Comparison of ENCODE assay signal across 24 cellular contexts in genomic region chr2:112034924-112035323, GRCh38. TPM values are rescaled to one million over a fixed set of nuclear protein-coding genes. Genes with fewer than 3 reads are reported as not detected.
DNase-seq lines count a peak whose midpoint lies in the region; ATAC-seq, FAIRE-seq and TF ChIP-seq lines count a peak whose summit lies in the region.
"Had no signal": no experiment of that assay in that cellular context is flagged by ENCODE, and none has a peak within 500 bp of the region (broad histone marks: within the 10 kb centered on the region; RNA-seq: fewer than 3 reads in every experiment).

No MANE protein-coding gene starts in this region.

- TF ChIP-seq RAD21 in HepG2 (CRISPR knock-in tag; IDR thresholded peaks at IDR 0.05) (no peak), K562 (CRISPR knock-in tag; conservative IDR thresholded peaks at IDR 0.05 in 1 of 2, IDR thresholded peaks at IDR 0.05 in 1 of 2) (no peak)

- H3K36me3 ChIP-seq in HepG2 (replicated peaks in 1 of 2; ENCODE audit: control insufficient read depth in 1 of 2, insufficient read depth in 2 of 2, low read length in 2 of 2) (no peaks in the 10 kb centered on the region; a peak in 1 of 5 replicates), right lobe of liver (no peaks in the 10 kb centered on the region), K562 (ENCODE audit: control insufficient read depth, insufficient read depth, low read length) (no peaks in the 10 kb centered on the region)
- H3K36me3 ChIP-seq: BE2C, BLaER1 had no signal

- H3K4me2 ChIP-seq in HepG2 (ENCODE audit: low read depth, low read length): no peak overlapping the region
- no peak overlapping the region for H3K4me2 ChIP-seq in K562 (ENCODE audit: insufficient read depth, low read length)
- H3K4me2 ChIP-seq: A549, BLaER1 had no signal

- H3K4me3 ChIP-seq in HepG2 (replicated peaks in 1 of 3; ENCODE audit: insufficient read depth in 1 of 3, low read depth in 2 of 3, low read length in 3 of 3) (no peak overlapping the region), right lobe of liver (no peak overlapping the region), K562 (no peak overlapping the region)
- H3K4me3 ChIP-seq: A549, BLaER1, GM12878 had no signal

- in situ Hi-C loops in HepG2 (cut with HindIII; ENCODE audit: extremely low pct_ligation_motif_present, low pct_unique_long_range_greater_than_20kb): no loop called here
- in situ Hi-C loops in K562 (cut with MboI): loop anchor here (5.0 kb wide), 1 partner anchor 128 kb away; no protein-coding TSS in a partner anchor

- TF ChIP-seq POLR2A in HepG2 (IDR thresholded peaks at IDR 0.05; ENCODE audit: insufficient read depth in 1 of 2, low read depth in 2 of 2, low read length in 2 of 2) (no peak), right lobe of liver (IDR thresholded peaks at IDR 0.05) (no peak), K562 (conservative IDR thresholded peaks at IDR 0.05) (no peak)

- FAIRE-seq in HepG2 (lab: Jason Lieb, UNC) (no peak), K562 (lab: Jason Lieb, UNC) (no peak)
- FAIRE-seq: A549, GM12878, GM12892, GM18507 had no signal

- intact Hi-C loops in HepG2 (cut with micrococcal nuclease; ENCODE audit: unreplicated experiment): no loop called here
- intact Hi-C loops in right lobe of liver (cut with DNase I): no loop called here
- intact Hi-C loops in K562 (cut with micrococcal nuclease): no loop called here

- H3K79me2 ChIP-seq in HepG2 (ENCODE audit: insufficient read depth, low read length) (no peaks in the 10 kb centered on the region), K562 (ENCODE audit: control insufficient read depth, insufficient read depth, low read length) (no peaks in the 10 kb centered on the region)

- peaks cover 10% of the 10 kb centered on the region; the same call in 1 of the 2 replicates for H3K9me3 ChIP-seq in HepG2 (ENCODE audit: low read length)
- H3K9me3 ChIP-seq in right lobe of liver: no peaks in the 10 kb centered on the region
- 0 out of 2 replicates have a peak, but pooled peaks cover 4% of the 10 kb centered on the region for H3K9me3 ChIP-seq in K562 (replicated peaks; ENCODE audit: control insufficient read depth, insufficient read depth, low read depth, low read length)
- H3K9me3 ChIP-seq: BE2C had no signal

- peaks cover 18% of the 10 kb centered on the region for H3K4me1 ChIP-seq in HepG2 (ENCODE audit: insufficient read depth, low read length)
- H3K4me1 ChIP-seq in right lobe of liver: no peaks in the 10 kb centered on the region
- H3K4me1 ChIP-seq in K562 (replicated peaks in 1 of 2; ENCODE audit: control insufficient read depth in 2 of 2, insufficient read depth in 2 of 2, low read length in 2 of 2): no peaks in the 10 kb centered on the region; a peak in 2 of 5 replicates
- H3K4me1 ChIP-seq: A549, BE2C, BLaER1 had no signal

- DNase-seq in HepG2 (ENCODE audit: low spot score): no peak
- no peak for DNase-seq in right lobe of liver
- no peak for DNase-seq in K562 (ENCODE audit: extremely low read depth in 1 of 4, low spot score in 3 of 4)
- no peak for DNase-seq in AML-193 (lab: John Stamatoyannopoulos, UW)
- DNase-seq: BE2C; C1 segment of cervical spinal cord; CD4-positive, alpha-beta memory T cell; CD4-positive, CD25-positive, alpha-beta regulatory T cell; CD8-positive, alpha-beta memory T cell; COR-L47; DMS 273 treated with DMSO at 0.1 percent for 48 hours; DMS153; DMS53; DMS79; DND-41; EL; GDM1 had no signal

- H3K27ac ChIP-seq in HepG2 (ENCODE audit: extremely low read length, insufficient read depth, low read length): no peak overlapping the region
- H3K27ac ChIP-seq in right lobe of liver: no peak overlapping the region
- no peak overlapping the region for H3K27ac ChIP-seq in K562 (ENCODE audit: extremely low read depth, low read depth, low read length)
- H3K27ac ChIP-seq: 22Rv1, A549, BLaER1 had no signal

- TF ChIP-seq EP300 in HepG2 (IDR thresholded peaks at IDR 0.05; ENCODE audit: low read depth in 2 of 2, low read length in 2 of 2) (no peak), HepG2 (CRISPR knock-in tag; IDR thresholded peaks at IDR 0.05; ENCODE audit: borderline replicate concordance) (no peak), K562 (IDR thresholded peaks at IDR 0.05; ENCODE audit: low read length) (no peak)

- no peaks in the 10 kb centered on the region for H3K27me3 ChIP-seq in HepG2 (ENCODE audit: control insufficient read depth in 1 of 2, insufficient read depth in 2 of 2, low read length in 2 of 2)
- no peaks in the 10 kb centered on the region for H3K27me3 ChIP-seq in right lobe of liver
- H3K27me3 ChIP-seq in K562 (ENCODE audit: control insufficient read depth in 2 of 2, insufficient read depth in 2 of 2, low read length in 2 of 2): no peaks in the 10 kb centered on the region; a peak in 1 of 5 replicates
- H3K27me3 ChIP-seq: BE2C, BLaER1 had no signal

- 69% methylated on average over 3 of the region's 3 CpGs for WGBS in HepG2 (ENCODE audit: low lambda C conversion rate)
- WGBS in right lobe of liver (ENCODE audit: insufficient coverage, low coverage, low lambda C conversion rate, missing lambda C conversion rate): 88% methylated on average over 3 of the region's 3 CpGs
- 17% methylated on average over 3 of the region's 3 CpGs for WGBS in K562 (ENCODE audit: insufficient coverage, low coverage, missing lambda C conversion rate)

- H3K9me1 ChIP-seq in K562 (ENCODE audit: control insufficient read depth, insufficient read depth, low read length): no peaks in the 10 kb centered on the region

- H4K20me1 ChIP-seq in HepG2 (ENCODE audit: insufficient read depth, low read length) (no peaks in the 10 kb centered on the region), K562 (replicated peaks; ENCODE audit: control insufficient read depth, insufficient read depth, low read length) (no peaks in the 10 kb centered on the region)
- H4K20me1 ChIP-seq: BLaER1 had no signal

- POLR2A ChIA-PET in HepG2 (lab: Yijun Ruan, JAX) (no interaction called here), K562 (lab: Yijun Ruan, JAX) (no interaction called here)

- ATAC-seq in HepG2 (no peak), right lobe of liver (no peak), K562 (no peak), HG02884 (IDR thresholded peaks at IDR 0.05; ENCODE audit: unreplicated experiment) (no peak)
- ATAC-seq: A549, GM12878 had no signal

- H3K9ac ChIP-seq in HepG2 (ENCODE audit: insufficient read depth, low read depth, low read length) (no peak overlapping the region), K562 (ENCODE audit: insufficient read depth in 1 of 2, low read depth in 2 of 2, low read length in 2 of 2) (no peak overlapping the region)
- H3K9ac ChIP-seq: BLaER1 had no signal

- no peak for TF ChIP-seq CTCF in HepG2 (CRISPR knock-in tag; IDR thresholded peaks at IDR 0.05)
- TF ChIP-seq CTCF in right lobe of liver (IDR thresholded peaks at IDR 0.05): no peak
- TF ChIP-seq CTCF in K562 (IDR thresholded peaks at IDR 0.05 in 2 of 3, conservative IDR thresholded peaks at IDR 0.05 in 1 of 3; ENCODE audit: insufficient read depth in 2 of 3, low read depth in 1 of 3, low read length in 3 of 3): no peak

- BruUV-seq in HepG2 (replicated peaks; lab: Mats Ljungman, UMichigan) (no TSS peak), K562 (replicated peaks; lab: Mats Ljungman, UMichigan) (no TSS peak)

- H2AFZ ChIP-seq in HepG2 (ENCODE audit: low read length) (no peak overlapping the region), K562 (ENCODE audit: low read depth, low read length) (no peak overlapping the region)

- CTCF ChIA-PET in HepG2 (lab: Yijun Ruan, JAX; ENCODE audit: low intra/inter-chr PET ratio, low total read pairs): no interaction called here
- CTCF ChIA-PET in K562 (lab: Yijun Ruan, JAX; ENCODE audit: low intra/inter-chr PET ratio): no interaction called here

RNA-seq across cellular contexts. Expression of gene TMEM87B, which starts 20.1 kb away (rescaled TPM):
- 9.9 and 15.1 TPM in 2 replicates for total RNA-seq in HepG2 (2016; rRNA removed; fragmentation: Illumina TruSeq; extraction: Trizol)
- total RNA-seq in HepG2 (2016; cell fraction: cytosol; rRNA removed; fragmentation: Illumina TruSeq; extraction: Trizol; ENCODE audit: low read depth): 8.3 and 8.9 TPM in 2 replicates
- 9.2 and 15.1 TPM in 2 replicates for total RNA-seq in HepG2 (2016; cell fraction: insoluble cytoplasmic fraction; rRNA removed; fragmentation: Illumina TruSeq; extraction: Trizol)
- total RNA-seq in HepG2 (2016; cell fraction: membrane; rRNA removed; fragmentation: Illumina TruSeq; extraction: Trizol): 6.2 and 6.3 TPM in 2 replicates
- total RNA-seq in HepG2 (2016; cell fraction: nucleus; rRNA removed; fragmentation: Illumina TruSeq; extraction: Trizol): 24.1 and 32.0 TPM in 2 replicates
- polyA plus RNA-seq in HepG2 (2011; rRNA removed): 13.0 and 16.2 TPM in 2 replicates
- polyA plus RNA-seq in HepG2 (2011; cell fraction: cytosol; rRNA removed): 5.4 and 9.6 TPM in 2 replicates
- 17.3 TPM in 2 replicates for polyA plus RNA-seq in HepG2 (2011; cell fraction: nucleus; rRNA removed)
- polyA plus RNA-seq in HepG2 (2012): 16.5 and 25.6 TPM in 2 replicates
- polyA plus RNA-seq in HepG2 (2016; cell fraction: cytosol; fragmentation: Illumina TruSeq; extraction: Trizol; ENCODE audit: low read depth): 0.47 and 0.84 TPM in 2 replicates
- polyA plus RNA-seq in HepG2 (2016; cell fraction: insoluble cytoplasmic fraction; fragmentation: Illumina TruSeq; extraction: Trizol; ENCODE audit: low read depth): 7.1 and 8.1 TPM in 2 replicates
- polyA plus RNA-seq in HepG2 (2016; cell fraction: membrane; fragmentation: Illumina TruSeq; extraction: Trizol; ENCODE audit: low read depth): 1.6 and 2.5 TPM in 2 replicates
- polyA plus RNA-seq in HepG2 (2016; cell fraction: nucleus; fragmentation: Illumina TruSeq; extraction: Trizol; ENCODE audit: insufficient read depth, low read depth): 33.9 and 34.2 TPM in 2 replicates
- polyA minus RNA-seq in HepG2 (2011; rRNA and poly(A)+ RNA removed; ENCODE audit: low replicate concordance): 2.3 and 9.3 TPM in 2 replicates
- 21.9 and 33.0 TPM in 2 replicates for polyA minus RNA-seq in HepG2 (2011; cell fraction: cytosol; rRNA and poly(A)+ RNA removed)
- polyA minus RNA-seq in HepG2 (2011; cell fraction: nucleus; rRNA and poly(A)+ RNA removed): 24.2 and 24.7 TPM in 2 replicates
- 10 to 100 TPM in 3 of 6 experiments, 1 to 10 TPM in 3; 5.4 to 18.0 (median 8.8) TPM for total RNA-seq in right lobe of liver
- total RNA-seq in K562 (2011; cell fraction: chromatin; rRNA removed; ENCODE audit: low replicate concordance): 14.2 and 41.0 TPM in 2 replicates
- total RNA-seq in K562 (2011; cell fraction: nucleolus; rRNA removed): 13.8 TPM in 2 replicates
- total RNA-seq in K562 (2011; cell fraction: nucleoplasm; rRNA removed): 28.9 and 49.0 TPM in 2 replicates
- 5.7 and 6.8 TPM in 2 replicates for total RNA-seq in K562 (2014; rRNA removed)
- total RNA-seq in K562 (2014; rRNA removed; fragmentation: Illumina TruSeq; extraction: Trizol): 17.1 and 17.9 TPM in 2 replicates
- 11.5 and 12.3 TPM in 2 replicates for total RNA-seq in K562 (2015; rRNA removed; fragmentation: Illumina TruSeq; extraction: Trizol)
- total RNA-seq in K562 (2021): 11.0 and 11.3 TPM in 2 replicates
- polyA plus RNA-seq in K562 (2011; rRNA removed): 11.5 and 17.1 TPM in 2 replicates
- polyA plus RNA-seq in K562 (2011; cell fraction: cytosol; rRNA removed): 4.0 and 20.9 TPM in 2 replicates
- polyA plus RNA-seq in K562 (2011; cell fraction: nucleus; rRNA removed): 13.9 and 19.8 TPM in 2 replicates
- polyA plus RNA-seq in K562 (2012): 14.0 and 14.2 TPM in 2 replicates
- polyA plus RNA-seq in K562 (2014; fragmentation: Illumina TruSeq; extraction: Trizol): 12.6 and 14.4 TPM in 2 replicates
- polyA plus RNA-seq in K562 (2014; fragmentation: Nextera tagmentation; extraction: Ambion mirVana): 1 to 10 TPM; 3.7 to 5.8 TPM
- polyA plus RNA-seq in K562 (2014; rRNA removed): 7.6 and 9.5 TPM in 2 replicates
- 14.1 and 20.0 TPM in 2 replicates for polyA minus RNA-seq in K562 (2011; rRNA and poly(A)+ RNA removed)
- 14.9 and 19.5 TPM in 2 replicates for polyA minus RNA-seq in K562 (2011; cell fraction: cytosol; rRNA and poly(A)+ RNA removed)
- 8.6 and 14.1 TPM in 2 replicates for polyA minus RNA-seq in K562 (2011; cell fraction: nucleus; rRNA and poly(A)+ RNA removed)

Comparison
In these comparisons a context has a peak if more than half of its experiments do, and no peak if none do; other contexts are left out.
1. Of the 241 proteins assayed by ChIP-seq in both HepG2 and K562: peak only in HepG2: none; only in K562: ZNF280B; in both: none; in neither: 239; mixed calls (peak in some experiments, not most) for 1.